Comparison of ENCODE assay signal across 1 cellular context in genomic region chr15:98889930-98890695, GRCh38.
A peak's percentile ranks its signal among the peaks of the same experiment; 100 is the strongest.
TF ChIP-seq lines count a peak whose summit lies in the region.

No MANE protein-coding gene starts in this region.

TF ChIP-seq in K562, 482 proteins besides CTCF, POLR2A, EP300 and RAD21 (continued from another document):
- TF ChIP-seq, protein P1, sequence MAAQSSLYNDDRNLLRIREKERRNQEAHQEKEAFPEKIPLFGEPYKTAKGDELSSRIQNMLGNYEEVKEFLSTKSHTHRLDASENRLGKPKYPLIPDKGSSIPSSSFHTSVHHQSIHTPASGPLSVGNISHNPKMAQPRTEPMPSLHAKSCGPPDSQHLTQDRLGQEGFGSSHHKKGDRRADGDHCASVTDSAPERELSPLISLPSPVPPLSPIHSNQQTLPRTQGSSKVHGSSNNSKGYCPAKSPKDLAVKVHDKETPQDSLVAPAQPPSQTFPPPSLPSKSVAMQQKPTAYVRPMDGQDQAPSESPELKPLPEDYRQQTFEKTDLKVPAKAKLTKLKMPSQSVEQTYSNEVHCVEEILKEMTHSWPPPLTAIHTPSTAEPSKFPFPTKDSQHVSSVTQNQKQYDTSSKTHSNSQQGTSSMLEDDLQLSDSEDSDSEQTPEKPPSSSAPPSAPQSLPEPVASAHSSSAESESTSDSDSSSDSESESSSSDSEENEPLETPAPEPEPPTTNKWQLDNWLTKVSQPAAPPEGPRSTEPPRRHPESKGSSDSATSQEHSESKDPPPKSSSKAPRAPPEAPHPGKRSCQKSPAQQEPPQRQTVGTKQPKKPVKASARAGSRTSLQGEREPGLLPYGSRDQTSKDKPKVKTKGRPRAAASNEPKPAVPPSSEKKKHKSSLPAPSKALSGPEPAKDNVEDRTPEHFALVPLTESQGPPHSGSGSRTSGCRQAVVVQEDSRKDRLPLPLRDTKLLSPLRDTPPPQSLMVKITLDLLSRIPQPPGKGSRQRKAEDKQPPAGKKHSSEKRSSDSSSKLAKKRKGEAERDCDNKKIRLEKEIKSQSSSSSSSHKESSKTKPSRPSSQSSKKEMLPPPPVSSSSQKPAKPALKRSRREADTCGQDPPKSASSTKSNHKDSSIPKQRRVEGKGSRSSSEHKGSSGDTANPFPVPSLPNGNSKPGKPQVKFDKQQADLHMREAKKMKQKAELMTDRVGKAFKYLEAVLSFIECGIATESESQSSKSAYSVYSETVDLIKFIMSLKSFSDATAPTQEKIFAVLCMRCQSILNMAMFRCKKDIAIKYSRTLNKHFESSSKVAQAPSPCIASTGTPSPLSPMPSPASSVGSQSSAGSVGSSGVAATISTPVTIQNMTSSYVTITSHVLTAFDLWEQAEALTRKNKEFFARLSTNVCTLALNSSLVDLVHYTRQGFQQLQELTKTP (IDR thresholded peaks at IDR 0.05; ENCODE audit: low read depth in 1 of 2, partially characterized antibody in 2 of 2) = no peak
- TF ChIP-seq HNRNPK (IDR thresholded peaks at IDR 0.05; ENCODE audit: low read depth, low read length, poor library complexity, severe bottlenecking) (no peak), ZNF584 (CRISPR knock-in tag; IDR thresholded peaks at IDR 0.05; ENCODE audit: low read depth) (no peak), ZNF830 (CRISPR knock-in tag; IDR thresholded peaks at IDR 0.05) (no peak), CEBPG (CRISPR knock-in tag; IDR thresholded peaks at IDR 0.05) (no peak), CEBPG (tag; conservative IDR thresholded peaks at IDR 0.05 in 1 of 2, IDR thresholded peaks at IDR 0.05 in 1 of 2) (peak; percentile 42 to 54; a peak in 2 of 4 replicates), HNRNPL (IDR thresholded peaks at IDR 0.05; ENCODE audit: low read depth, low read length) (no peak), CREBBP (IDR thresholded peaks at IDR 0.05; ENCODE audit: low read depth, low read length) (no peak), ZBTB7A (IDR thresholded peaks at IDR 0.05; ENCODE audit: borderline replicate concordance, control insufficient read depth, low read depth, low read length) (no peak), NR2C1 (IDR thresholded peaks at IDR 0.05) (no peak), NR2C1 (tag; IDR thresholded peaks at IDR 0.05) (peak; percentile 44; the same call in 1 of the 2 replicates), ELF2 (CRISPR knock-in tag; IDR thresholded peaks at IDR 0.05) (no peak), BRCA1 (IDR thresholded peaks at IDR 0.05) (no peak), BRCA1 (CRISPR knock-in tag; IDR thresholded peaks at IDR 0.05) (no peak), POLR2H (tag; IDR thresholded peaks at IDR 0.05; ENCODE audit: low read depth) (no peak), FOXJ3 (CRISPR knock-in tag; IDR thresholded peaks at IDR 0.05) (no peak), FOXK2 (conservative IDR thresholded peaks at IDR 0.05 in 1 of 2, IDR thresholded peaks at IDR 0.05 in 1 of 2; ENCODE audit: low read depth in 2 of 2) (no peak), CEBPB (tag; IDR thresholded peaks at IDR 0.05) (peak; percentile 46), NR2C2 (CRISPR knock-in tag; IDR thresholded peaks at IDR 0.05) (no peak), NR2C2 (tag; IDR thresholded peaks at IDR 0.05) (peak; percentile 73), MCM3 (IDR thresholded peaks at IDR 0.05) (no peak), FOXK1 (CRISPR knock-in tag; IDR thresholded peaks at IDR 0.05; ENCODE audit: borderline replicate concordance) (no peak)
- TF ChIP-seq, protein P2, sequence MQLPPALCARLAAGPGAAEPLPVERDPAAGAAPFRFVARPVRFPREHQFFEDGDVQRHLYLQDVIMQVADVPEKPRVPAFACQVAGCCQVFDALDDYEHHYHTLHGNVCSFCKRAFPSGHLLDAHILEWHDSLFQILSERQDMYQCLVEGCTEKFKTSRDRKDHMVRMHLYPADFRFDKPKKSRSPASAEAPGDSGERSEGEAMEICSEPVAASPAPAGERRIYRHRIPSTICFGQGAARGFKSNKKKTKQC (CRISPR knock-in tag; IDR thresholded peaks at IDR 0.05) = no peak
- TF ChIP-seq, protein P3, sequence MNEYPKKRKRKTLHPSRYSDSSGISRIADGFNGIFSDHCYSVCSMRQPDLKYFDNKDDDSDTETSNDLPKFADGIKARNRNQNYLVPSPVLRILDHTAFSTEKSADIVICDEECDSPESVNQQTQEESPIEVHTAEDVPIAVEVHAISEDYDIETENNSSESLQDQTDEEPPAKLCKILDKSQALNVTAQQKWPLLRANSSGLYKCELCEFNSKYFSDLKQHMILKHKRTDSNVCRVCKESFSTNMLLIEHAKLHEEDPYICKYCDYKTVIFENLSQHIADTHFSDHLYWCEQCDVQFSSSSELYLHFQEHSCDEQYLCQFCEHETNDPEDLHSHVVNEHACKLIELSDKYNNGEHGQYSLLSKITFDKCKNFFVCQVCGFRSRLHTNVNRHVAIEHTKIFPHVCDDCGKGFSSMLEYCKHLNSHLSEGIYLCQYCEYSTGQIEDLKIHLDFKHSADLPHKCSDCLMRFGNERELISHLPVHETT (CRISPR knock-in tag; conservative IDR thresholded peaks at IDR 0.05 in 1 of 2, IDR thresholded peaks at IDR 0.05 in 1 of 2) = peak in 1 of 2 experiments; percentile 57; a peak in 1 of 4 replicates
